In the genomic region with DNA sequence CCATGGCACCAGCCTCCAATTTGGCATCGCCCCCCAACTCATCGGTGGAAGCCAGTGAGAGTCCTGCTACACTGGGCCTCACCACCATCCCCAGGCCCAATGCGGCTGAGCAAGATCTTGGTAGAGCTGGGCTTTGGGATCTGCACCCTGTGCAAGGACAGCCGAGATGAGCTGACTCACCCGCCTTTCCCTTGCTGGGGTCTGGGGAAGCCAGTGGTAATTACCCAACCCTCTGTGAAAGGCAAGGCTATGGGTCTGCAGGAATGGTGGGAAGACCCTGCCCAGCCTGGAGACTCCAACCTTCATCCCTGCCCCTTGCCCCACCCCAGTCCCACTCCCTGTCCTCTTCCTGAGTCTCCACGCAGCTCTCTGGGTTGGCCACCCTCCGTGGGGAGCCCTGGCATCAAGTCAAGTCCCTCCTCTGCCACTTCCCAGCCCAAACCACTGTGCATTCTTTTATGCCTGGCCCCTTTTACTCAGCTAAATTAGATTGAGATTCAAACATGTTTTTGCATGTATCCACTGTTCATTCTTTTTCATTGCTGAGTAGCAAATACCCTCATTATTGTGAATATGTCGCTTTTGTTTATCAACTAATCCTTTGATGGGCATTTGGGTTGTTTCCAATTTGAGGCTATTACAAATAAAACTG, we compare ENCODE assay signal across 31 cellular contexts. TPM values are rescaled to one million over a fixed set of nuclear protein-coding genes. Genes with fewer than 3 reads are reported as not detected.
A peak's percentile ranks its signal among the peaks of the same experiment; 100 is the strongest.
DNase-seq lines count a peak whose midpoint lies in the region; TF ChIP-seq lines count a peak whose summit lies in the region.
"Had no signal": no experiment of that assay in that cellular context is flagged by ENCODE, and none has a peak within 500 bp of the region (broad histone marks: within the 10 kb centered on the region; RNA-seq: fewer than 3 reads in every experiment).

No MANE protein-coding gene starts in this region.

- TF ChIP-seq CTCF in osteoblast (IDR thresholded peaks at IDR 0.05; ENCODE audit: extremely low read depth, low read depth, low read length), result no peak
- no peak for TF ChIP-seq CTCF in glutamatergic neuron (IDR thresholded peaks at IDR 0.05; ENCODE audit: partially characterized antibody, unreplicated experiment)

- H3K4me3 ChIP-seq in MG63 (no peak overlapping the region), esophagus (ENCODE audit: low read depth in 1 of 2, low read length in 2 of 2) (no peak overlapping the region), osteoblast (ENCODE audit: insufficient read depth, low read length) (no peak overlapping the region)
- H3K4me3 ChIP-seq: K562, prostate gland, tibial artery had no signal

- no peak overlapping the region for H3K4me2 ChIP-seq in osteoblast (ENCODE audit: insufficient read depth, low read length)

- peaks cover 2% of the 10 kb centered on the region for H3K27me3 Mint-ChIP-seq in glutamatergic neuron (ENCODE audit: unreplicated experiment)

- H3K9me3 Mint-ChIP-seq in glutamatergic neuron (ENCODE audit: unreplicated experiment), result no peaks in the 10 kb centered on the region
- H3K9me3 Mint-ChIP-seq: activated T-cell treated with anti-CD3 and anti-CD28 coated beads, Interleukin-2, amount 50 U/mL, for 72 hours; brain had no signal

- H2AFZ ChIP-seq in osteoblast (ENCODE audit: low read length), result no peak overlapping the region

- no peaks in the 10 kb centered on the region for H3K4me1 Mint-ChIP-seq in glutamatergic neuron (ENCODE audit: low read depth, unreplicated experiment)
- H3K4me1 Mint-ChIP-seq: brain had no signal

- H3K4me1 ChIP-seq in esophagus (ENCODE audit: control insufficient read depth in 2 of 2, insufficient read depth in 2 of 2, low read length in 1 of 2) (peaks cover 0 to 15% of the 10 kb centered on the region in 2 donors), osteoblast (ENCODE audit: insufficient read depth, low read length) (peaks cover 22% of the 10 kb centered on the region)
- H3K4me1 ChIP-seq: prostate gland had no signal

- H3K27me3 ChIP-seq in MG63 (no peaks in the 10 kb centered on the region), esophagus (ENCODE audit: control insufficient read depth in 1 of 2, insufficient read depth in 2 of 2, low read length in 2 of 2) (no peaks in the 10 kb centered on the region), osteoblast (ENCODE audit: insufficient read depth, low read length) (no peaks in the 10 kb centered on the region)
- H3K27me3 ChIP-seq: tibial artery had no signal

- H3K36me3 ChIP-seq in MG63 (no peaks in the 10 kb centered on the region), esophagus (ENCODE audit: control insufficient read depth in 2 of 2, insufficient read depth in 2 of 2, low read length in 1 of 2) (no peaks in the 10 kb centered on the region), osteoblast (ENCODE audit: insufficient read depth, low read length) (no peaks in the 10 kb centered on the region)
- H3K36me3 ChIP-seq: neutrophil, prostate gland, tibial artery, WERI-Rb-1 had no signal

- 58 to 59% methylated on average over 8 of the region's 8 CpGs for WGBS in esophagus, 2 donors

- no peak overlapping the region for H3K27ac Mint-ChIP-seq in glutamatergic neuron (ENCODE audit: unreplicated experiment)
- H3K27ac Mint-ChIP-seq: activated T-cell treated with anti-CD3 and anti-CD28 coated beads, Interleukin-2, amount 50 U/mL, for 72 hours; brain had no signal

- H3K9me3 ChIP-seq in MG63 (no peaks in the 10 kb centered on the region), esophagus (ENCODE audit: control insufficient read depth in 2 of 2, insufficient read depth in 1 of 2, low read depth in 1 of 2, low read length in 1 of 2) (no peaks in the 10 kb centered on the region), osteoblast (ENCODE audit: low read depth, low read length) (no peaks in the 10 kb centered on the region)
- H3K9me3 ChIP-seq: neutrophil, prostate gland, tibial artery had no signal

- no peak overlapping the region for H3K4me3 Mint-ChIP-seq in glutamatergic neuron (ENCODE audit: unreplicated experiment)
- H3K4me3 Mint-ChIP-seq: activated T-cell treated with anti-CD3 and anti-CD28 coated beads, Interleukin-2, amount 50 U/mL, for 72 hours; brain had no signal

- no peaks in the 10 kb centered on the region for H3K79me2 ChIP-seq in osteoblast (ENCODE audit: insufficient read depth, low read length)

- DNase-seq in Daoy (ENCODE audit: low read depth) (peak; percentile 25), MG63 (peak; percentile 40), osteoblast (ENCODE audit: insufficient read length, low spot score, missing footprints) (peak; percentile 58), glutamatergic neuron (no peak)
- DNase-seq in activated CD8-positive, alpha-beta memory T cell treated with anti-CD3 and anti-CD28 coated beads, Interleukin-2, amount 50 U/mL, for 48 hours, result no peak
- no peak for DNase-seq in stimulated activated CD4-positive, alpha-beta T cell treated with anti-CD3 and anti-CD28 coated beads, Interleukin-4, amount 100 ng/mL, for 24 hours
- DNase-seq: activated CD4-positive, alpha-beta T cell treated with anti-CD3 and anti-CD28 coated beads for 48 hours; activated naive CD4-positive, alpha-beta T cell treated with Interleukin-2 at 50 U/mL for 16 hours; activated T-cell treated with anti-CD3 and anti-CD28 coated beads, Interleukin-2, amount 50 U/mL, for 72 hours; foreskin melanocyte; HCEC 1CT; left cardiac atrium; MV-4-11; NCI-H187; NCI-H526; SHP77 treated with DMSO at 0.1 percent for 48 hours; stimulated activated CD4-positive, alpha-beta T cell treated with anti-CD3 and anti-CD28 coated beads, Interleukin-15, amount 100 ng/mL, for 24 hours; SW 1271; T-helper 9 cell; tibial artery; WERI-Rb-1 had no signal

- H3K27ac ChIP-seq in esophagus (ENCODE audit: low read depth in 2 of 2, low read length in 1 of 2) (peak overlapping the region; percentile 7 to 38), osteoblast (ENCODE audit: low read depth, low read length) (no peak overlapping the region)
- H3K27ac ChIP-seq: neutrophil, prostate gland, tibial artery, WERI-Rb-1 had no signal

- H4K20me1 ChIP-seq in osteoblast (ENCODE audit: insufficient read depth, low read length), result no peaks in the 10 kb centered on the region

- no peaks in the 10 kb centered on the region for H3K36me3 Mint-ChIP-seq in glutamatergic neuron (ENCODE audit: unreplicated experiment)
- H3K36me3 Mint-ChIP-seq: brain had no signal

RNA-seq across cellular contexts. Expression of gene SMCP, which starts 8.8 kb away (rescaled TPM):
- total RNA-seq in Daoy (2014; rRNA removed; shearing (Covaris generic)), result not detected in 2 replicates
- total RNA-seq in MG63 (2014; rRNA removed; shearing (Covaris generic); ENCODE audit: low replicate concordance), result not detected in 2 replicates
- not detected for polyA plus RNA-seq in esophagus
- total RNA-seq in osteoblast (not detected in 2 replicates), glutamatergic neuron (ENCODE audit: unreplicated experiment) (not detected)
- total RNA-seq: activated T-cell treated with anti-CD3 and anti-CD28 coated beads, Interleukin-2, amount 50 U/mL, for 72 hours; HT-29; K562; left cardiac atrium; mesenteric fat pad; myocyte had no signal
- polyA plus RNA-seq: adipose tissue, BJ, K562 had no signal

RNA-seq across cellular contexts. Expression of gene IVL, which starts 21.5 kb away (rescaled TPM):
- 0.06 TPM in 1 of 2 replicates, not detected in the other for total RNA-seq in Daoy (2014; rRNA removed; shearing (Covaris generic))
- not detected in 2 replicates for total RNA-seq in MG63 (2014; rRNA removed; shearing (Covaris generic); ENCODE audit: low replicate concordance)
- polyA plus RNA-seq in esophagus, result 100 to 1,000 TPM; 161 to 344 TPM
- total RNA-seq in osteoblast, result not detected in 2 replicates
- total RNA-seq in glutamatergic neuron (ENCODE audit: unreplicated experiment), result not detected
- total RNA-seq: activated T-cell treated with anti-CD3 and anti-CD28 coated beads, Interleukin-2, amount 50 U/mL, for 72 hours; K562; left cardiac atrium; mesenteric fat pad; myocyte had no signal
- polyA plus RNA-seq: K562 had no signal

RNA-seq across cellular contexts. Expression of gene LCE7A, which starts 27.1 kb away (rescaled TPM):
- total RNA-seq in Daoy (2014; rRNA removed; shearing (Covaris generic)), result not detected in 2 replicates
- total RNA-seq in MG63 (2014; rRNA removed; shearing (Covaris generic); ENCODE audit: low replicate concordance), result not detected in 2 replicates
- polyA plus RNA-seq in esophagus, result not detected
- total RNA-seq in osteoblast (not detected in 2 replicates), glutamatergic neuron (ENCODE audit: unreplicated experiment) (not detected)
- total RNA-seq: activated T-cell treated with anti-CD3 and anti-CD28 coated beads, Interleukin-2, amount 50 U/mL, for 72 hours; HT-29; K562; left cardiac atrium; mesenteric fat pad; myocyte; prostate gland had no signal
- polyA plus RNA-seq: adipose tissue, BJ, K562 had no signal

RNA-seq across cellular contexts. Expression of gene LCE6A, which starts 44.2 kb away (rescaled TPM):
- total RNA-seq in Daoy (2014; rRNA removed; shearing (Covaris generic)), result not detected in 2 replicates
- total RNA-seq in MG63 (2014; rRNA removed; shearing (Covaris generic); ENCODE audit: low replicate concordance), result not detected in 2 replicates
- not detected for polyA plus RNA-seq in esophagus
- not detected in 2 replicates for total RNA-seq in osteoblast
- not detected for total RNA-seq in glutamatergic neuron (ENCODE audit: unreplicated experiment)
- total RNA-seq: activated T-cell treated with anti-CD3 and anti-CD28 coated beads, Interleukin-2, amount 50 U/mL, for 72 hours; HT-29; K562; left cardiac atrium; mesenteric fat pad; myocyte; prostate gland had no signal
- polyA plus RNA-seq: adipose tissue, BJ, K562 had no signal

RNA-seq across cellular contexts. Expression of gene LCE1A, which starts 59.6 kb away (rescaled TPM):
- total RNA-seq in Daoy (2014; rRNA removed; shearing (Covaris generic)), result not detected in 2 replicates
- total RNA-seq in MG63 (2014; rRNA removed; shearing (Covaris generic); ENCODE audit: low replicate concordance), result not detected in 2 replicates
- polyA plus RNA-seq in esophagus, result not detected
- total RNA-seq in osteoblast, result not detected in 2 replicates
- total RNA-seq in glutamatergic neuron (ENCODE audit: unreplicated experiment), result not detected
- total RNA-seq: activated T-cell treated with anti-CD3 and anti-CD28 coated beads, Interleukin-2, amount 50 U/mL, for 72 hours; HT-29; K562; left cardiac atrium; mesenteric fat pad; myocyte had no signal
- polyA plus RNA-seq: adipose tissue, BJ, K562 had no signal

Comparison
In these comparisons a context has a peak if more than half of its experiments do, and no peak if none do; other contexts are left out.
1. DNase-seq: peak in Daoy (single experiment), MG63 (single experiment) and osteoblast (single experiment); none in glutamatergic neuron (single experiment), activated CD8-positive, alpha-beta memory T cell treated with anti-CD3 and anti-CD28 coated beads, Interleukin-2, amount 50 U/mL, for 48 hours (single experiment) and stimulated activated CD4-positive, alpha-beta T cell treated with anti-CD3 and anti-CD28 coated beads, Interleukin-4, amount 100 ng/mL, for 24 hours (single experiment).